15 cellular contexts compared by ENCODE assay signal in genomic region chr11:35548925-35549561, GRCh38. TPM values are rescaled to one million over a fixed set of nuclear protein-coding genes. Genes with fewer than 3 reads are reported as not detected.
DNase-seq lines count a peak whose midpoint lies in the region; ATAC-seq, FAIRE-seq and TF ChIP-seq lines count a peak whose summit lies in the region.
"Had no signal": no experiment of that assay in that cellular context is flagged by ENCODE, and none has a peak within 500 bp of the region (broad histone marks: within the 10 kb centered on the region; RNA-seq: fewer than 3 reads in every experiment).

No MANE protein-coding gene starts in this region.

- POLR2A ChIA-PET in AG04450 (lab: Yijun Ruan, JAX) = interaction anchor here (0.9 to 2.1 kb wide), 4 partner anchors 9 to 30 kb away, joined by 4 to 7 read pairs (median 4); partner anchors contain the start of gene PAMR1

- TF ChIP-seq CTCF in AG04450 (IDR thresholded peaks at IDR 0.05; ENCODE audit: low read depth, low read length) (no peak), bronchial epithelial cell (IDR thresholded peaks at IDR 0.05; ENCODE audit: insufficient read depth, low read length, severe bottlenecking) (no peak)

- H3K9ac ChIP-seq in HUES64 (ENCODE audit: low read depth, low read length) = no peak overlapping the region

- H3K27me3 ChIP-seq in AG04450 (ENCODE audit: control insufficient read depth, insufficient read depth, low read length) (no peaks in the 10 kb centered on the region), HUES64 (ENCODE audit: insufficient read depth, low read length) (no peaks in the 10 kb centered on the region), bronchial epithelial cell (ENCODE audit: control insufficient read depth, insufficient read depth, low read length) (no peaks in the 10 kb centered on the region)

- no peak overlapping the region for H3K4me3 ChIP-seq in AG04450 (ENCODE audit: low read depth, low read length)
- no peak overlapping the region for H3K4me3 ChIP-seq in HUES64 (ENCODE audit: low read length)
- no peak overlapping the region for H3K4me3 ChIP-seq in bronchial epithelial cell (ENCODE audit: low read depth, low read length)
- H3K4me3 ChIP-seq: prostate gland had no signal

- H3K9me3 ChIP-seq in AG04450 (ENCODE audit: control insufficient read depth, insufficient read depth, low read length) (no peaks in the 10 kb centered on the region), HUES64 (ENCODE audit: insufficient read depth, low read depth, low read length) (no peaks in the 10 kb centered on the region)
- H3K9me3 ChIP-seq: prostate gland had no signal

- peaks cover 35% of the 10 kb centered on the region for H3K4me1 ChIP-seq in HUES64 (ENCODE audit: insufficient read depth, low read length)
- H3K4me1 ChIP-seq: prostate gland had no signal

- H3K36me3 ChIP-seq in HUES64 (ENCODE audit: insufficient read depth, low read length) (no peaks in the 10 kb centered on the region), bronchial epithelial cell (ENCODE audit: control insufficient read depth, insufficient read depth, low read length) (no peaks in the 10 kb centered on the region)
- H3K36me3 ChIP-seq: prostate gland had no signal

- H3K27ac ChIP-seq in AG04450 (ENCODE audit: low read depth, low read length) (peak overlapping the region; percentile 49), HUES64 (ENCODE audit: low read depth, low read length) (peak overlapping the region; percentile 22)
- H3K27ac ChIP-seq: prostate gland had no signal

- ATAC-seq in HG03280 (IDR thresholded peaks at IDR 0.05; ENCODE audit: unreplicated experiment) = no peak
- no peak for ATAC-seq in GM18511 (IDR thresholded peaks at IDR 0.05; ENCODE audit: unreplicated experiment)
- ATAC-seq: activated T-cell treated with anti-CD3 and anti-CD28 coated beads, Interleukin-2, amount 50 U/mL, for 72 hours had no signal

- DNase-seq in AG04450 (ENCODE audit: low read depth, low spot score) = no peak
- DNase-seq in bronchial epithelial cell (ENCODE audit: low read depth) = peak; percentile 30
- DNase-seq in iris pigment epithelial cell (ENCODE audit: low read depth) = peak; percentile 26
- no peak for DNase-seq in RCC 7860 (ENCODE audit: low spot score)
- no peak for DNase-seq in cortex of kidney (lab: John Stamatoyannopoulos, UW)
- DNase-seq: activated CD4-positive, alpha-beta T cell treated with anti-CD3 and anti-CD28 coated beads, Interleukin-2, amount 50 U/mL, for 48 hours; activated T-cell treated with anti-CD3 and anti-CD28 coated beads, Interleukin-2, amount 50 U/mL, for 72 hours; cerebellar nuclear complex; GF-D8; Karpas-422; naive B cell had no signal

- CTCF ChIA-PET in AG04450 (lab: Charles Lee) = interaction anchor here (1.2 kb wide), 1 partner anchor 23 kb away, joined by 3 read pairs; the partner anchor contains the start of gene PAMR1

- FAIRE-seq in bronchial epithelial cell (lab: Jason Lieb, UNC) (no peak), RCC 7860 (lab: Jason Lieb, UNC) (no peak)

- WGBS in HUES64 = 33% methylated on average over 4 of the region's 4 CpGs

RNA-seq across cellular contexts. Expression of gene PAMR1, which starts 23.6 kb away (rescaled TPM):
- polyA plus RNA-seq in AG04450 (2011; rRNA removed) = 215 and 247 TPM in 2 replicates
- polyA minus RNA-seq in AG04450 (2011; rRNA and poly(A)+ RNA removed) = 171 and 216 TPM in 2 replicates
- 4.3 TPM for polyA plus RNA-seq in HUES64 (2013, experiment 1 of 2)
- 4.6 TPM for polyA plus RNA-seq in HUES64 (2013, experiment 2 of 2)
- 3.1 and 5.3 TPM in 2 replicates for total RNA-seq in bronchial epithelial cell
- total RNA-seq: activated T-cell treated with anti-CD3 and anti-CD28 coated beads, Interleukin-2, amount 50 U/mL, for 72 hours had no signal

Comparison
In these comparisons a context has a peak if more than half of its experiments do, and no peak if none do; other contexts are left out.
1. DNase-seq: peak in bronchial epithelial cell (single experiment) and iris pigment epithelial cell (single experiment); none in AG04450 (single experiment), RCC 7860 (single experiment) and cortex of kidney (single experiment).